24 cellular contexts compared by ENCODE assay signal in the genomic region with DNA sequence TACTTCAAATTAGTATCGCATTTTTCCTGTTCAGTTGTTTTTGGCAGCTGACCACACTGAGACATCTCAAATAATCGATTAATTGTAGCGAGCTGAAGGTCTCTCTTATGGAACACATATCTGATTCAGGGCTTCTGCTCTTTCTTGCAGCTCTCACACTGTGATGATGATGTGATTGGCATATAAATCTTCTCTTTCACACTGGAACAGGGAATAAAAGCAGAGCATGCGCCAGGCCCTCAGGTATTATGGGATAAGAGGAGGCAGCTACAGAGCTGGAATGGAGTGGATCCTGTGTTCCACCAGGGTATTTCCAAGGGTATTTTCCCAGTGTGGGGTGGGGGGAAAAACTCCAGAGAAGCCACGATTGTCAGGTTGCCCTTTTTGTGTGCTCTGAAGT.
"Had no signal": no experiment of that assay in that cellular context is flagged by ENCODE, and none has a peak within 500 bp of the region (broad histone marks: within the 10 kb centered on the region; RNA-seq: fewer than 3 reads in every experiment).

No MANE protein-coding gene starts in this region.

- H3K27me3 Mint-ChIP-seq: IgD-negative memory B cell had no signal

- H3K9me2 ChIP-seq: SK-N-SH had no signal

- H3K27ac ChIP-seq: HL-60, KMS-11, RWPE1 had no signal

- H3K4me3 Mint-ChIP-seq: IgD-negative memory B cell had no signal

- H3K4me3 ChIP-seq: K562 had no signal

- H3K27ac Mint-ChIP-seq: IgD-negative memory B cell had no signal

- H3K4me2 ChIP-seq: KMS-11, SK-N-SH had no signal

- FAIRE-seq: HTR-8/SVneo, K562 had no signal

- DNase-seq: Kasumi-1, MV-4-11, NCI-H1048, NCI-H1105, NCI-H1417, NCI-H1436 treated with DMSO at 0.1 percent for 48 hours, NCI-H1694, NCI-H187 treated with DMSO at 0.1 percent for 48 hours, NCI-H2081 treated with DMSO at 0.1 percent for 48 hours, NCI-H2227 treated with DMSO at 0.1 percent for 48 hours, NCI-H524, NCI-H526 treated with DMSO at 0.1 percent for 48 hours, NCI-H774, PC-3, SHP77, SK-N-SH, T-helper 1 cell had no signal

- ATAC-seq: K562, Panc1, PC-3 had no signal

- H3K9me3 ChIP-seq: SK-N-SH had no signal
